9 cellular contexts compared by ENCODE assay signal in the genomic region with DNA sequence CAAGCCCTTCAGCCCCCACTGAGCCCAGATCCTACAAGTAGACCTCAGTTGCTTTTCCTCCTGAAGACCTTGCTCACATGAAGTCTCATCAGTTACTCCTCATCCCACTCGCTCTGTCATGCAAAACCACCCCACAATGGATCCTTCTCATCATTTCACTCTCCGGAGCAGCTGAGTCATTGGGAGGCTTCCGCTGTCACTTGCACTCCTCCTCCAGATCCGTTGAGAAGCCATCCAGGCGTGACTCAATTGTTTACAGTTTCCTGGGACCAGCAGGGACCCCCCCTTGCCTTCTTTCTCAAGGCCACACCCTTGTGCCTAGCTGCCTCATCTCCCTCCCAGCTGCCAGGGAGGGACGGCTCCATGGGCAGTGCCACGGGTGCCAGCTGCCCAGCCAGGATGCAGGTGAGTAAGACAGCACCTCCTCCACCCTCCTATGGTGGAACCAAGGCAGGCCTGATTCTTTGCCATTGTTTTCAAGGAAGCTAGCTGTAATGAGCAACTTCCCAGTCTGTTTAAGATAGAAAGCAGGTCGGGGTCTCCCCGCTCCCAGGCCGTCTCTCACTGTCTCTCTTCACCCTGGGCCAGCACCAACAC. TPM values are rescaled to one million over a fixed set of nuclear protein-coding genes. Genes with fewer than 3 reads are reported as not detected.
DNase-seq lines count a peak whose midpoint lies in the region; ATAC-seq and TF ChIP-seq lines count a peak whose summit lies in the region.
"Had no signal": no experiment of that assay in that cellular context is flagged by ENCODE, and none has a peak within 500 bp of the region (broad histone marks: within the 10 kb centered on the region; RNA-seq: fewer than 3 reads in every experiment).

No MANE protein-coding gene starts in this region.

- DNase-seq in COLO829 (ENCODE audit: low spot score), result peak; percentile 90
- peak; percentile 66 to 68 for DNase-seq in Kasumi-1 (lab: John Stamatoyannopoulos, UW)
- DNase-seq in activated CD4-positive, alpha-beta T cell treated with anti-CD3 and anti-CD28 coated beads, Interleukin-2, amount 10 ng/mL, durations not matched to agents 7 days and 5 days, result no peak
- DNase-seq in fibroblast of peridontal ligament (ENCODE audit: extremely low read depth), result peak; percentile 54
- DNase-seq in stimulated activated CD4-positive, alpha-beta T cell treated with anti-CD3 and anti-CD28 coated beads, Interleukin-4, amount 100 ng/mL, for 48 hours (ENCODE audit: low read depth in 2 of 2), result peak; percentile 57 to 75
- DNase-seq in GM10248 (ENCODE audit: extremely low spot score), result no peak
- no peak for DNase-seq in naive thymus-derived CD8-positive, alpha-beta T cell
- DNase-seq: heart right ventricle had no signal

- peaks cover 10% of the 10 kb centered on the region for H3K36me3 Mint-ChIP-seq in activated CD4-positive, alpha-beta T cell treated with anti-CD3 and anti-CD28 coated beads, Interleukin-2, amount 10 ng/mL, durations not matched to agents 7 days and 5 days (ENCODE audit: low read depth)
- peaks cover 0 to 21% (median 9%) of the 10 kb centered on the region in 3 donors for H3K36me3 Mint-ChIP-seq in naive thymus-derived CD8-positive, alpha-beta T cell

- peaks cover 42% of the 10 kb centered on the region for H3K4me1 Mint-ChIP-seq in activated CD4-positive, alpha-beta T cell treated with anti-CD3 and anti-CD28 coated beads, Interleukin-2, amount 10 ng/mL, durations not matched to agents 7 days and 5 days
- H3K4me1 Mint-ChIP-seq in naive thymus-derived CD8-positive, alpha-beta T cell, result peaks cover 31 to 67% (median 53%) of the 10 kb centered on the region in 4 donors

- CTCF ChIA-PET in activated CD4-positive, alpha-beta T cell treated with anti-CD3 and anti-CD28 coated beads, Interleukin-2, amount 10 ng/mL, durations not matched to agents 7 days and 5 days (lab: Charles Lee), result interaction anchor here (0.5 kb wide), 1 partner anchor 51 kb away, joined by 3 read pairs; no protein-coding TSS in a partner anchor
- CTCF ChIA-PET in GM10248 (lab: Yijun Ruan, JAX), result interaction anchor here (1.2 to 13.8 kb wide), 4 partner anchors 16 to 144 kb away, joined by 3 to 256 read pairs (median 56); partner anchors contain the start of gene GPR55

- no peak for ATAC-seq in HG03095 (IDR thresholded peaks at IDR 0.05; ENCODE audit: unreplicated experiment)
- no peak for ATAC-seq in naive thymus-derived CD8-positive, alpha-beta T cell

- H3K9me3 Mint-ChIP-seq in activated CD4-positive, alpha-beta T cell treated with anti-CD3 and anti-CD28 coated beads, Interleukin-2, amount 10 ng/mL, durations not matched to agents 7 days and 5 days, result no peaks in the 10 kb centered on the region
- no peaks in the 10 kb centered on the region for H3K9me3 Mint-ChIP-seq in naive thymus-derived CD8-positive, alpha-beta T cell

- POLR2A ChIA-PET in activated CD4-positive, alpha-beta T cell treated with anti-CD3 and anti-CD28 coated beads, Interleukin-2, amount 10 ng/mL, durations not matched to agents 7 days and 5 days (lab: Charles Lee), result no interaction called here
- POLR2A ChIA-PET in GM10248 (lab: Yijun Ruan, JAX), result no interaction called here
- POLR2A ChIA-PET in naive thymus-derived CD8-positive, alpha-beta T cell (lab: Charles Lee), result no interaction called here

- H3K27me3 Mint-ChIP-seq in activated CD4-positive, alpha-beta T cell treated with anti-CD3 and anti-CD28 coated beads, Interleukin-2, amount 10 ng/mL, durations not matched to agents 7 days and 5 days, result peaks cover 3% of the 10 kb centered on the region
- peaks cover 0 to 2% (median 0%) of the 10 kb centered on the region in 5 donors for H3K27me3 Mint-ChIP-seq in naive thymus-derived CD8-positive, alpha-beta T cell

- peak overlapping the region; percentile 34 for H3K27ac Mint-ChIP-seq in activated CD4-positive, alpha-beta T cell treated with anti-CD3 and anti-CD28 coated beads, Interleukin-2, amount 10 ng/mL, durations not matched to agents 7 days and 5 days
- peak overlapping the region in 5 of 10 donors; percentile 2 to 80 (median 53) for H3K27ac Mint-ChIP-seq in naive thymus-derived CD8-positive, alpha-beta T cell

- peak overlapping the region; percentile 3 for H3K4me3 Mint-ChIP-seq in activated CD4-positive, alpha-beta T cell treated with anti-CD3 and anti-CD28 coated beads, Interleukin-2, amount 10 ng/mL, durations not matched to agents 7 days and 5 days
- no peak overlapping the region for H3K4me3 Mint-ChIP-seq in naive thymus-derived CD8-positive, alpha-beta T cell

- TF ChIP-seq CTCF in GM10248 (IDR thresholded peaks at IDR 0.05; ENCODE audit: control extremely low read depth, extremely low read depth, low read depth, missing control alignments), result no peak

RNA-seq across cellular contexts. Expression of gene GPR55, which starts 16.3 kb away (rescaled TPM):
- total RNA-seq in activated CD4-positive, alpha-beta T cell treated with anti-CD3 and anti-CD28 coated beads, Interleukin-2, amount 10 ng/mL, durations not matched to agents 7 days and 5 days, result 1 to 10 TPM; 9.2 to 9.4 TPM
- total RNA-seq in naive thymus-derived CD8-positive, alpha-beta T cell, result 10 to 100 TPM in 1 of 2 experiments, 1 to 10 TPM in 1; 8.9 to 10.4 TPM
- 1 to 10 TPM; 1.1 to 3.2 (median 3.1) TPM for polyA plus RNA-seq in naive thymus-derived CD8-positive, alpha-beta T cell

RNA-seq across cellular contexts. Expression of gene ITM2C, which starts 44.0 kb away (rescaled TPM):
- total RNA-seq in activated CD4-positive, alpha-beta T cell treated with anti-CD3 and anti-CD28 coated beads, Interleukin-2, amount 10 ng/mL, durations not matched to agents 7 days and 5 days, result 10 to 100 TPM; 29.4 to 30.4 TPM
- total RNA-seq in naive thymus-derived CD8-positive, alpha-beta T cell, result 10 to 100 TPM; 30.9 to 38.7 TPM
- 10 to 100 TPM; 35.4 to 56.7 (median 53.8) TPM for polyA plus RNA-seq in naive thymus-derived CD8-positive, alpha-beta T cell

Comparison
In these comparisons a context has a peak if more than half of its experiments do, and no peak if none do; other contexts are left out.
1. DNase-seq: peak in COLO829 (single experiment), Kasumi-1 (2 of 2), fibroblast of peridontal ligament (single experiment) and stimulated activated CD4-positive, alpha-beta T cell treated with anti-CD3 and anti-CD28 coated beads, Interleukin-4, amount 100 ng/mL, for 48 hours (2 of 2); none in activated CD4-positive, alpha-beta T cell treated with anti-CD3 and anti-CD28 coated beads, Interleukin-2, amount 10 ng/mL, durations not matched to agents 7 days and 5 days (single experiment), GM10248 (single experiment) and naive thymus-derived CD8-positive, alpha-beta T cell (0 of 10).